ENCODE assay signal across 9 cellular contexts in genomic region chr3:134852893-134853351, GRCh38. TPM values are rescaled to one million over a fixed set of nuclear protein-coding genes. Genes with fewer than 3 reads are reported as not detected.
A peak's percentile ranks its signal among the peaks of the same experiment; 100 is the strongest.
DNase-seq lines count a peak whose midpoint lies in the region; ATAC-seq and TF ChIP-seq lines count a peak whose summit lies in the region.
"Had no signal": no experiment of that assay in that cellular context is flagged by ENCODE, and none has a peak within 500 bp of the region (broad histone marks: within the 10 kb centered on the region; RNA-seq: fewer than 3 reads in every experiment).

No MANE protein-coding gene starts in this region.

- no peak overlapping the region for H2AFZ ChIP-seq in mammary epithelial cell (ENCODE audit: low read depth, low read length)

- H3K9me3 ChIP-seq in mammary epithelial cell (replicated peaks; ENCODE audit: insufficient read depth, low read length): no peaks in the 10 kb centered on the region

- no peaks in the 10 kb centered on the region for H3K27me3 ChIP-seq in GM06990 (replicated peaks; ENCODE audit: control insufficient read depth, insufficient read depth, low read length)
- no peaks in the 10 kb centered on the region for H3K27me3 ChIP-seq in mammary epithelial cell (ENCODE audit: insufficient read depth, low read length)

- H3K36me3 Mint-ChIP-seq in T-cell: no peaks in the 10 kb centered on the region

- H3K36me3 ChIP-seq in GM06990 (ENCODE audit: control insufficient read depth, insufficient read depth, low read length) (no peaks in the 10 kb centered on the region), mammary epithelial cell (ENCODE audit: insufficient read depth, low read length) (no peaks in the 10 kb centered on the region)

- no TSS peak for BruUV-seq in mammary epithelial cell (replicated peaks; lab: Mats Ljungman, UMichigan)

- H3K4me3 ChIP-seq in GM06990 (replicated peaks; ENCODE audit: low read depth, low read length) (no peak overlapping the region), mammary epithelial cell (replicated peaks in 1 of 3; ENCODE audit: insufficient read depth in 1 of 3, low read depth in 2 of 3, low read length in 3 of 3) (no peak overlapping the region)

- H3K27ac Mint-ChIP-seq in T-cell: peak overlapping the region in 1 of 2 donors; percentile 24

- peaks cover 2 to 9% (median 7%) of the 10 kb centered on the region in 3 donors for H3K4me1 Mint-ChIP-seq in T-cell

- no peaks in the 10 kb centered on the region for H3K79me2 ChIP-seq in mammary epithelial cell (ENCODE audit: insufficient read depth, low read length)

- intact Hi-C loops in mammary epithelial cell (cut with micrococcal nuclease): no loop called here

- H3K4me1 ChIP-seq in mammary epithelial cell (ENCODE audit: insufficient read depth, low read length): no peaks in the 10 kb centered on the region

- in situ Hi-C loops in mammary epithelial cell (cut with MboI; ENCODE audit: low sequenced_read_pairs in 2 of 2): no loop called here

- DNase-seq in GM06990 (ENCODE audit: extremely low read depth, insufficient read length) (peak; percentile 68), GM19238 (ENCODE audit: insufficient read length, low spot score) (peak; percentile 73), SIG-M5 treated with dmso at 0.1 percent for 504 hours (lab: John Stamatoyannopoulos, UW; ENCODE audit: unreplicated experiment) (peak; percentile 95), SW 1271 (lab: John Stamatoyannopoulos, UW) (no peak), NCI-H226 (no peak), T-cell (no peak), mammary epithelial cell (no peak)

- ATAC-seq in HG03060 (IDR thresholded peaks at IDR 0.05; ENCODE audit: low read depth, unreplicated experiment): peak; percentile 95
- no peak for ATAC-seq in T-cell (replicated peaks in 1 of 4)
- ATAC-seq: left colon had no signal

- WGBS in mammary epithelial cell (ENCODE audit: low coverage, missing lambda C conversion rate): 70% methylated on average over 4 of the region's 4 CpGs

- H3K27ac ChIP-seq in mammary epithelial cell (ENCODE audit: insufficient read depth, low read depth, low read length): no peak overlapping the region

- H3K9me3 Mint-ChIP-seq in T-cell: peaks cover 0 to 4% (median 0%) of the 10 kb centered on the region in 3 donors

- CTCF ChIA-PET in T-cell (lab: Charles Lee): no interaction called here
- CTCF ChIA-PET in mammary epithelial cell (lab: Charles Lee; ENCODE audit: low non-redundant PET): no interaction called here

- TF ChIP-seq CTCF in GM06990 (IDR thresholded peaks at IDR 0.05; ENCODE audit: insufficient read depth, low read length, poor library complexity, severe bottlenecking) (peak; percentile 35), mammary epithelial cell (conservative IDR thresholded peaks at IDR 0.05 in 1 of 2, IDR thresholded peaks at IDR 0.05 in 1 of 2; ENCODE audit: extremely low read depth in 1 of 2, insufficient read depth in 1 of 2, low read depth in 1 of 2, low read length in 2 of 2) (no peak)

- no peak overlapping the region for H3K4me2 ChIP-seq in mammary epithelial cell (ENCODE audit: insufficient read depth, low read depth, low read length)

- peaks cover 0 to 4% of the 10 kb centered on the region in 2 donors for H3K27me3 Mint-ChIP-seq in T-cell

- POLR2A ChIA-PET in T-cell (lab: Charles Lee): no interaction called here

- dilution Hi-C loops in mammary epithelial cell (cut with HindIII; ENCODE audit: low sequenced_read_pairs): no loop called here

- no peak overlapping the region for H3K9ac ChIP-seq in mammary epithelial cell (ENCODE audit: insufficient read depth, low read length)

- no peak overlapping the region for H3K4me3 Mint-ChIP-seq in T-cell

- H4K20me1 ChIP-seq in mammary epithelial cell (ENCODE audit: insufficient read depth, low read length): no peaks in the 10 kb centered on the region

RNA-seq across cellular contexts. Expression of gene EPHB1, which starts 57.9 kb away (rescaled TPM):
- under 1 TPM in 4 of 5 donors, not detected in 1; 0.28 to 0.72 (median 0.31) TPM for total RNA-seq in T-cell
- total RNA-seq in mammary epithelial cell: under 1 TPM in 1 of 2 donors, not detected in 1; 0.24 TPM
- 0.03 TPM for polyA plus RNA-seq in mammary epithelial cell
- not detected for polyA minus RNA-seq in mammary epithelial cell

Comparison
In these comparisons a context has a peak if more than half of its experiments do, and no peak if none do; other contexts are left out.
1. DNase-seq: peak in GM06990 (single experiment), GM19238 (single experiment) and SIG-M5 treated with dmso at 0.1 percent for 504 hours (single experiment); none in SW 1271 (0 of 2), NCI-H226 (single experiment), T-cell (0 of 34) and mammary epithelial cell (single experiment).